Comparison of ENCODE assay signal across 2 cellular contexts in genomic region chr2:87740932-87741331, GRCh38. TPM values are rescaled to one million over a fixed set of nuclear protein-coding genes. Genes with fewer than 3 reads are reported as not detected.
"Had no signal": no experiment of that assay in that cellular context is flagged by ENCODE, and none has a peak within 500 bp of the region (broad histone marks: within the 10 kb centered on the region; RNA-seq: fewer than 3 reads in every experiment).

No MANE protein-coding gene starts in this region.

RNA-seq across cellular contexts. Expression of gene PLGLB2, which starts 7.0 kb away (rescaled TPM):
- total RNA-seq: ascending aorta had no signal
- polyA plus RNA-seq: aorta had no signal
